8 cellular contexts compared by ENCODE assay signal in the genomic region with DNA sequence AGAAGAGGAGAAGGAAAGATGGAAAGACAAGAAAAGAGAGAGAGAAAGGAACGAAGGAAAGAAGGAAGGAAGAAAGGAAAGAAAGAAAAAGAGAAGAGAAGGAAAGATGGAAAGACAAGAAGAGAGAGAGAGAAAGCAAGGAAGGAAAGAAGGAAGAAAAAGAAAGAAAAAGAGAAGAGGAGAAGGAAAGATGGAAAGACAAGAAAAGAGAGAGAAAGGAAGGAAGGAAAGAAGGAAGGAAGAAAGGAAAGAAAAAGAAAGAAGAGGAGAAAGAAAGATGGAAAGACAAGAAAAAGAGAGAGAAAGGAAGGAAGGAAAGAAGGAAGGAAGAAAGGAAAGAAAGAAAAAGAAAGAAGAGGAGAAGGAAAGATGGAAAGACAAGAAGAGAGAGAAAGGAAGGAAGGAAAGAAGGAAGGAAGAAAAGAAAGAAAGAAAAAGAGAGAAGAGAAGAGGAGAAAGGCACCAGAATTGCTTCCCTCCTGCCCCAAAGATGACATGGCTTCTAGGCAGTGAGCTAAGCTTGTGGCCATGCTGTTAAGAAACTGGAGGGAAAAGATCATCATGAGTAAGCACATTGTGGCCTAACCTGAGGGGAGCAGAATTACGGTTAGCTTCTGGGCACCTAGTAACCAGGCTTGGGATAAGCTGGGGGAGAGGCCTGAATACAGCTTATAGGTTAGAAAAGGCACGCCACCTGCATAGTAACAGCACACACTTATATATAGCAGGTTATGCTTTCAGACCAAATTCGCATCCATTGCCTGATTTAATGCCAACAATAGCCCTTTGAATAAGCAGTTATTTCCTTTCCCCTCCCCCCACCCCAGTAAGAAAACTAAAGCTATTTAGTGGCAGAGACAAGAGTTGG. TPM values are rescaled to one million over a fixed set of nuclear protein-coding genes. Genes with fewer than 3 reads are reported as not detected.
DNase-seq lines count a peak whose midpoint lies in the region; ATAC-seq and TF ChIP-seq lines count a peak whose summit lies in the region.

No MANE protein-coding gene starts in this region.

- no peak for TF ChIP-seq CTCF in Calu3 (IDR thresholded peaks at IDR 0.05; ENCODE audit: unreplicated experiment)
- TF ChIP-seq CTCF in GM10248 (IDR thresholded peaks at IDR 0.05; ENCODE audit: control extremely low read depth, extremely low read depth, low read depth, missing control alignments) = no peak

- H3K27me3 Mint-ChIP-seq in Calu3 (ENCODE audit: unreplicated experiment) = no peaks in the 10 kb centered on the region
- no peaks in the 10 kb centered on the region for H3K27me3 Mint-ChIP-seq in activated CD8-positive, alpha-beta T cell treated with anti-CD3 and anti-CD28 coated beads, Interleukin-2, amount 10 ng/mL, durations not matched to agents 7 days and 5 days (ENCODE audit: low read depth)

- peaks cover 34% of the 10 kb centered on the region for H3K36me3 ChIP-seq in KOPT-K1 (ENCODE audit: insufficient read depth, low read length)

- H3K4me1 Mint-ChIP-seq in Calu3 (ENCODE audit: low read depth, unreplicated experiment) = peaks cover 24% of the 10 kb centered on the region
- peaks cover 57% of the 10 kb centered on the region for H3K4me1 Mint-ChIP-seq in activated CD8-positive, alpha-beta T cell treated with anti-CD3 and anti-CD28 coated beads, Interleukin-2, amount 10 ng/mL, durations not matched to agents 7 days and 5 days (ENCODE audit: low read depth)

- no peaks in the 10 kb centered on the region for H3K9me3 ChIP-seq in KOPT-K1 (ENCODE audit: insufficient read depth, low read length, poor library complexity, severe bottlenecking)

- intact Hi-C loops in Calu3 (cut with micrococcal nuclease; ENCODE audit: unreplicated experiment) (no loop called here), head of caudate nucleus (cut with DNase I) (loop anchor here (10.0 kb wide), 1 partner anchor 62 kb away; no protein-coding TSS in a partner anchor)

- H3K4me3 Mint-ChIP-seq in Calu3 (ENCODE audit: low read depth, unreplicated experiment) = peak overlapping the region; percentile 10
- peak overlapping the region; percentile 63 for H3K4me3 Mint-ChIP-seq in activated CD8-positive, alpha-beta T cell treated with anti-CD3 and anti-CD28 coated beads, Interleukin-2, amount 10 ng/mL, durations not matched to agents 7 days and 5 days

- peak overlapping the region; percentile 53 for H3K27ac Mint-ChIP-seq in Calu3 (ENCODE audit: unreplicated experiment)
- peak overlapping the region; percentile 79 for H3K27ac Mint-ChIP-seq in activated CD8-positive, alpha-beta T cell treated with anti-CD3 and anti-CD28 coated beads, Interleukin-2, amount 10 ng/mL, durations not matched to agents 7 days and 5 days

- no TSS peak for BruUV-seq in Calu3 (replicated peaks; lab: Mats Ljungman, UMichigan)

- H3K36me3 Mint-ChIP-seq in Calu3 (ENCODE audit: insufficient read depth, unreplicated experiment) = peaks cover 38% of the 10 kb centered on the region
- H3K36me3 Mint-ChIP-seq in activated CD8-positive, alpha-beta T cell treated with anti-CD3 and anti-CD28 coated beads, Interleukin-2, amount 10 ng/mL, durations not matched to agents 7 days and 5 days (ENCODE audit: low read depth) = peaks cover 17% of the 10 kb centered on the region

- ATAC-seq in activated CD8-positive, alpha-beta T cell treated with anti-CD3 and anti-CD28 coated beads, Interleukin-2, amount 10 ng/mL, durations not matched to agents 7 days and 5 days = no peak

- POLR2A ChIA-PET in activated CD8-positive, alpha-beta T cell treated with anti-CD3 and anti-CD28 coated beads, Interleukin-2, amount 10 ng/mL, durations not matched to agents 7 days and 5 days (lab: Charles Lee) = interaction anchor here (0.6 to 4.4 kb wide), 6 partner anchors 11 to 1971 kb away, joined by 3 to 40 read pairs (median 4); a partner anchor contains a TSS
- POLR2A ChIA-PET in GM10248 (lab: Yijun Ruan, JAX) = no interaction called here

- peak overlapping the region; percentile 71 for H3K27ac ChIP-seq in KOPT-K1 (ENCODE audit: low read depth, low read length, poor library complexity, severe bottlenecking)

- H3K9me3 Mint-ChIP-seq in Calu3 (ENCODE audit: low read depth, unreplicated experiment) = peaks cover 3% of the 10 kb centered on the region
- H3K9me3 Mint-ChIP-seq in activated CD8-positive, alpha-beta T cell treated with anti-CD3 and anti-CD28 coated beads, Interleukin-2, amount 10 ng/mL, durations not matched to agents 7 days and 5 days (ENCODE audit: insufficient read depth) = no peaks in the 10 kb centered on the region

- CTCF ChIA-PET in Calu3 (lab: Charles Lee) (no interaction called here), GM10248 (lab: Yijun Ruan, JAX) (interaction anchor here (0.7 to 2.0 kb wide), 4 partner anchors 10 to 128 kb away, joined by 3 to 11 read pairs (median 3); no protein-coding TSS in a partner anchor)
- CTCF ChIA-PET in activated CD8-positive, alpha-beta T cell treated with anti-CD3 and anti-CD28 coated beads, Interleukin-2, amount 10 ng/mL, durations not matched to agents 7 days and 5 days (lab: Charles Lee) = interaction anchor here (0.8 to 3.3 kb wide), 5 partner anchors 34 to 127 kb away, joined by 3 to 14 read pairs (median 10); no protein-coding TSS in a partner anchor

- DNase-seq in Calu3 (no peak), kidney tubule cell (ENCODE audit: low spot score) (peak; percentile 66), retina (no peak), GM10248 (ENCODE audit: extremely low spot score) (no peak), head of caudate nucleus (no peak), ureter (ENCODE audit: low spot score) (no peak)
- DNase-seq in activated CD8-positive, alpha-beta T cell treated with anti-CD3 and anti-CD28 coated beads, Interleukin-2, amount 10 ng/mL, durations not matched to agents 7 days and 5 days = peak; percentile 51

RNA-seq across cellular contexts. Expression of a gene that starts 2.3 kb away (rescaled TPM):
- 22.1 and 27.9 TPM in 2 replicates for total RNA-seq in Calu3 (2022)
- total RNA-seq in activated CD8-positive, alpha-beta T cell treated with anti-CD3 and anti-CD28 coated beads, Interleukin-2, amount 10 ng/mL, durations not matched to agents 7 days and 5 days = 10 to 100 TPM; 10.3 to 11.8 TPM
- 46.4 TPM for total RNA-seq in ureter

RNA-seq across cellular contexts. Expression of a gene that starts 49.3 kb away (rescaled TPM):
- 30.5 and 33.2 TPM in 2 replicates for total RNA-seq in Calu3 (2022)
- total RNA-seq in activated CD8-positive, alpha-beta T cell treated with anti-CD3 and anti-CD28 coated beads, Interleukin-2, amount 10 ng/mL, durations not matched to agents 7 days and 5 days = 10 to 100 TPM; 21.8 to 22.5 TPM
- 23.2 TPM for total RNA-seq in ureter

Comparison
In these comparisons a context has a peak if more than half of its experiments do, and no peak if none do; other contexts are left out.
1. DNase-seq: peak in activated CD8-positive, alpha-beta T cell treated with anti-CD3 and anti-CD28 coated beads, Interleukin-2, amount 10 ng/mL, durations not matched to agents 7 days and 5 days (single experiment) and kidney tubule cell (single experiment); none in Calu3 (single experiment), retina (single experiment), GM10248 (single experiment), head of caudate nucleus (0 of 42) and ureter (single experiment).